In the genomic region with DNA sequence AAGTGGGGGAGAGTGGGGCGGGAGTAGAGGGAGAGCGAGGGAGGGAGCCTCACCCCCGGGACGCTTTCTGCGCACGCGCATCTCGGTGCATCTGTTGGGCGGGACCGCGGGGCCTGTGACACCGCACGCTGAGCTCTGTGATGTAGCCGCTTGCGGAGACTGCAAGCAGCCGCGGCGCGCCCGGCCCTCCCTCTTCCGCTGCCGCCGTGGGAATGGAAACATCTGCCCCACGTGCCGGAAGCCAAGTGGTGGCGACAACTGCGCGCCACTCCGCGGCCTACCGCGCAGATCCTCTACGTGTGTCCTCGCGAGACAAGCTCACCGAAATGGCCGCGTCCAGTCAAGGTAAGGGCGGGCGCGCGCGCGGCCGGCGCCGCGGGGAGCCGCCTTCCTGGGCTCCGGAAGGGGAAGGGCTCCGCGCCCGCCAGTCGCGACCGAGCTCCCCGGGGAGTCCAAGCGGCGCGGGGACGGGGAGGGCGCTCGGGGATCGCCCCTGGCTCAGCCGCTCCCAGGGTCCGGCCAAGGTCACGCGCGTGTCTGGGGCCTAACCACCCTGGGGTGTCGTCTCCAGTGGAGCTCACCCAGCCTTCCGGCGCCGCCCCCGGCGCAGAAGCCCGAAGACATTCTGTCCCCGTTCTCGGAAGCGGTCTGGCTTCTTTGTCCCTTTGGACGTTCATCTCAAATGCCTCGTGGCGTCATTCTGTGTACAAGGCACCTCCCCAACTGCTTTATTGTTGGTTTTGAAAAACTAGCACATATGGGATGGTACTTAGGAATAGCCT, we compare ENCODE assay signal across 8 cellular contexts.
DNase-seq lines count a peak whose midpoint lies in the region; ATAC-seq and TF ChIP-seq lines count a peak whose summit lies in the region.

A gene with protein sequence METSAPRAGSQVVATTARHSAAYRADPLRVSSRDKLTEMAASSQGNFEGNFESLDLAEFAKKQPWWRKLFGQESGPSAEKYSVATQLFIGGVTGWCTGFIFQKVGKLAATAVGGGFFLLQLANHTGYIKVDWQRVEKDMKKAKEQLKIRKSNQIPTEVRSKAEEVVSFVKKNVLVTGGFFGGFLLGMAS (plus strand): TSS at position 118 of the 782 bp plus-strand sequence. CDS start 95 bp downstream, at position 213.

- ATAC-seq in GM18517 (IDR thresholded peaks at IDR 0.05; ENCODE audit: unreplicated experiment) (peak; percentile 89), HG03039 (IDR thresholded peaks at IDR 0.05; ENCODE audit: unreplicated experiment) (peak; percentile 94)

- no peak for TF ChIP-seq CTCF in astrocyte of the cerebellum (IDR thresholded peaks at IDR 0.05; ENCODE audit: low read depth, low read length, missing control alignments)

- in situ Hi-C loops in astrocyte of the cerebellum (cut with HindIII; ENCODE audit: low sequenced_read_pairs), result no loop called here

- peak within 1 kb of the TSS; percentile 69 for H3K4me3 ChIP-seq in astrocyte of the cerebellum (ENCODE audit: low read depth, low read length)

- DNase-seq in NCI-H2081 (lab: John Stamatoyannopoulos, UW) (peak; percentile 84 to 89), T-helper 9 cell (peak; percentile 85), astrocyte of the cerebellum (ENCODE audit: low read depth) (peak; percentile 76), hepatic stellate cell (ENCODE audit: low spot score) (peak; percentile 75), retina (peak; percentile 91), 8988T (no peak)
